In genomic region chr2:112343827-112344585, GRCh38 we compare ENCODE assay signal across 14 cellular contexts.
A peak's percentile ranks its signal among the peaks of the same experiment; 100 is the strongest.
DNase-seq lines count a peak whose midpoint lies in the region; ATAC-seq, FAIRE-seq and TF ChIP-seq lines count a peak whose summit lies in the region.
"Had no signal": no experiment of that assay in that cellular context is flagged by ENCODE, and none has a peak within 500 bp of the region (broad histone marks: within the 10 kb centered on the region; RNA-seq: fewer than 3 reads in every experiment).

No MANE protein-coding gene starts in this region.

- no peak overlapping the region for H4K8ac ChIP-seq in neuronal stem cell (ENCODE audit: low read depth, low read length)

- H3F3A ChIP-seq in GM23338 (replicated peaks; ENCODE audit: low read depth) (no peaks in the 10 kb centered on the region), PC-3 (ENCODE audit: low read length, unreplicated experiment) (no peaks in the 10 kb centered on the region)

- H3K36me3 ChIP-seq in GM06990 (ENCODE audit: control insufficient read depth, insufficient read depth, low read length): no peaks in the 10 kb centered on the region
- H3K36me3 ChIP-seq in GM23338 (ENCODE audit: insufficient read depth): no peaks in the 10 kb centered on the region
- H3K36me3 ChIP-seq in GM12878 (ENCODE audit: control insufficient read depth in 2 of 2, insufficient read depth in 2 of 2, low read length in 1 of 2): no peaks in the 10 kb centered on the region
- H3K36me3 ChIP-seq in neuronal stem cell (replicated peaks in 1 of 2; ENCODE audit: control insufficient read depth in 2 of 2, insufficient read depth in 2 of 2, low read length in 2 of 2): no peaks in the 10 kb centered on the region
- H3K36me3 ChIP-seq in PC-3 (ENCODE audit: low read depth, low read length): no peaks in the 10 kb centered on the region
- H3K36me3 ChIP-seq in testis (ENCODE audit: low read depth, missing control alignments): no peaks in the 10 kb centered on the region

- TF ChIP-seq CTCF in GM06990 (IDR thresholded peaks at IDR 0.05; ENCODE audit: insufficient read depth, low read length, poor library complexity, severe bottlenecking) (no peak), GM23338 (conservative IDR thresholded peaks at IDR 0.05; ENCODE audit: low read depth in 2 of 2) (no peak), GM12878 (IDR thresholded peaks at IDR 0.05 in 2 of 3, conservative IDR thresholded peaks at IDR 0.05 in 1 of 3; ENCODE audit: control insufficient read depth in 2 of 3, extremely low read depth in 1 of 3, insufficient read depth in 1 of 3, low read depth in 3 of 3, low read length in 3 of 3) (no peak), PC-3 (conservative IDR thresholded peaks at IDR 0.05; ENCODE audit: low read depth, low read length) (no peak), testis (IDR thresholded peaks at IDR 0.05) (no peak)

- in situ Hi-C loops in GM12878 (cut with MboI): no loop called here

- TF ChIP-seq EP300 in GM12878 (IDR thresholded peaks at IDR 0.05; ENCODE audit: borderline replicate concordance in 1 of 2, control insufficient read depth in 1 of 2, low read depth in 2 of 2, low read length in 2 of 2): no peak

- CTCF ChIA-PET in GM12878 (lab: Yijun Ruan, JAX) (interaction anchor here (0.7 to 1.2 kb wide), 2 partner anchors 34 to 222 kb away, joined by 3 to 4 read pairs; no protein-coding TSS in a partner anchor), PC-3 (lab: Charles Lee) (interaction anchor here (0.5 kb wide), 1 partner anchor 48 kb away, joined by 3 read pairs; no protein-coding TSS in a partner anchor)

- H3K18ac ChIP-seq in neuronal stem cell (ENCODE audit: low read length): no peak overlapping the region

- H4K20me1 ChIP-seq in GM23338 (replicated peaks; ENCODE audit: insufficient read depth) (no peaks in the 10 kb centered on the region), GM12878 (ENCODE audit: control insufficient read depth, insufficient read depth) (no peaks in the 10 kb centered on the region), PC-3 (ENCODE audit: low read length) (no peaks in the 10 kb centered on the region)

- H4K91ac ChIP-seq in neuronal stem cell (ENCODE audit: low read depth, low read length, poor library complexity): no peak overlapping the region

- H3K9me3 Mint-ChIP-seq in GM23338: peaks cover 3% of the 10 kb centered on the region; the same call in 1 of the 3 replicates
- H3K9me3 Mint-ChIP-seq: CD8-positive, alpha-beta T cell had no signal

- no peak overlapping the region for H3K23ac ChIP-seq in neuronal stem cell (ENCODE audit: low read depth, low read length, poor library complexity)

- no peaks in the 10 kb centered on the region; the same call in 2 of the 3 replicates for H3K4me1 Mint-ChIP-seq in GM23338

- H2AK5ac ChIP-seq in neuronal stem cell (ENCODE audit: low read depth, low read length): no peak overlapping the region

- TF ChIP-seq POLR2A in GM12878 (IDR thresholded peaks at IDR 0.05; ENCODE audit: low read depth, low read length): no peak
- no peak for TF ChIP-seq POLR2A in testis (IDR thresholded peaks at IDR 0.05)

- no peaks in the 10 kb centered on the region for H3K9me3 ChIP-seq in GM12878 (replicated peaks; ENCODE audit: control insufficient read depth, insufficient read depth, low read length)
- H3K9me3 ChIP-seq in neuronal stem cell (replicated peaks in 1 of 2; ENCODE audit: control insufficient read depth in 2 of 2, insufficient read depth in 1 of 2, low read depth in 1 of 2, low read length in 2 of 2): peaks cover 0 to 1% of the 10 kb centered on the region in 2 donors
- H3K9me3 ChIP-seq in PC-3 (ENCODE audit: low read length): no peaks in the 10 kb centered on the region
- H3K9me3 ChIP-seq in testis: no peaks in the 10 kb centered on the region

- H3K4me1 ChIP-seq in GM23338 (ENCODE audit: insufficient read depth): no peaks in the 10 kb centered on the region
- H3K4me1 ChIP-seq in GM12878 (ENCODE audit: control insufficient read depth, insufficient read depth, low read length): peaks cover 6% of the 10 kb centered on the region
- H3K4me1 ChIP-seq in neuronal stem cell (ENCODE audit: control insufficient read depth in 2 of 2, insufficient read depth in 1 of 2, low read depth in 1 of 2, low read length in 2 of 2): no peaks in the 10 kb centered on the region
- H3K4me1 ChIP-seq in PC-3 (ENCODE audit: insufficient read depth, low read length): no peaks in the 10 kb centered on the region
- H3K4me1 ChIP-seq in testis: no peaks in the 10 kb centered on the region

- no peak overlapping the region for H2BK5ac ChIP-seq in neuronal stem cell (ENCODE audit: low read length)

- TF ChIP-seq RAD21 in GM12878 (IDR thresholded peaks at IDR 0.05; ENCODE audit: insufficient read depth, low read depth, low read length): no peak

- peak; percentile 27 for FAIRE-seq in GM12878 (lab: Jason Lieb, UNC)
- FAIRE-seq: H54 had no signal

- H3K9ac ChIP-seq in GM12878 (ENCODE audit: control insufficient read depth, insufficient read depth, low read length) (no peak overlapping the region), neuronal stem cell (ENCODE audit: low read depth, low read length, poor library complexity) (no peak overlapping the region), PC-3 (ENCODE audit: low read length) (no peak overlapping the region)

- POLR2A ChIA-PET in GM12878 (lab: Charles Lee): no interaction called here
- POLR2A ChIA-PET in PC-3 (lab: Charles Lee; ENCODE audit: unreplicated experiment): interaction anchor here (0.6 kb wide), 1 partner anchor 36 kb away, joined by 3 read pairs; no protein-coding TSS in a partner anchor

- intact Hi-C loops in GM12878 (cut with micrococcal nuclease; ENCODE audit: unreplicated experiment) (no loop called here), PC-3 (cut with micrococcal nuclease) (no loop called here), testis (cut with DNase I; ENCODE audit: low total_unique reads) (no loop called here)

- no peak overlapping the region for H3K4me2 ChIP-seq in GM23338
- no peak overlapping the region; the same call in 1 of the 2 replicates for H3K4me2 ChIP-seq in GM12878 (ENCODE audit: control insufficient read depth, insufficient read depth)
- H3K4me2 ChIP-seq in neuronal stem cell (ENCODE audit: insufficient read depth, low read length, poor library complexity, severe bottlenecking): no peak overlapping the region
- no peak overlapping the region for H3K4me2 ChIP-seq in PC-3 (ENCODE audit: low read length)

- no peak overlapping the region for H2AFZ ChIP-seq in GM23338
- peak overlapping the region; percentile 64 for H2AFZ ChIP-seq in GM12878 (ENCODE audit: control insufficient read depth, low read depth, low read length)
- peak overlapping the region; percentile 49 for H2AFZ ChIP-seq in neuronal stem cell (ENCODE audit: low read length)
- H2AFZ ChIP-seq in PC-3 (ENCODE audit: low read length): no peak overlapping the region

- H3K4ac ChIP-seq in neuronal stem cell (ENCODE audit: low read length): no peak overlapping the region

- H3K9me2 ChIP-seq in GM23338 (ENCODE audit: insufficient read depth): peaks cover 4% of the 10 kb centered on the region; the same call in 1 of the 2 replicates
- H3K9me2 ChIP-seq in PC-3 (replicated peaks; ENCODE audit: low read length): no peaks in the 10 kb centered on the region

- WGBS in GM12878 (ENCODE audit: insufficient coverage, insufficient replicate concordance, low lambda C conversion rate, missing lambda C conversion rate): 4% methylated on average over 1 of the region's 1 CpG
- no CpG with 5 or more reads among the region's 1 CpG for WGBS in neuronal stem cell (ENCODE audit: extremely low coverage in 2 of 2, insufficient read length in 2 of 2, insufficient replicate concordance in 1 of 2), 2 donors
- WGBS in testis, 2 donors: 66 to 74% methylated on average over 1 of the region's 1 CpG

- no TSS peak for BruUV-seq in GM12878 (replicated peaks; lab: Mats Ljungman, UMichigan)
- BruUV-seq in PC-3 (replicated peaks; lab: Mats Ljungman, UMichigan): no TSS peak

- no peaks in the 10 kb centered on the region for H3K27me3 Mint-ChIP-seq in GM23338 (ENCODE audit: insufficient read depth, low read depth, poor library complexity)

- H3K27ac ChIP-seq in GM23338 (ENCODE audit: low read depth) (no peak overlapping the region), GM12878 (ENCODE audit: control insufficient read depth, insufficient read depth) (no peak overlapping the region), neuronal stem cell (replicated peaks; ENCODE audit: low read length) (no peak overlapping the region), PC-3 (ENCODE audit: low read length) (no peak overlapping the region), testis (no peak overlapping the region)
- H3K27ac ChIP-seq: epithelial cell of prostate had no signal

- H2BK12ac ChIP-seq in neuronal stem cell (ENCODE audit: low read length): no peak overlapping the region

- H3K4me3 Mint-ChIP-seq in GM23338: no peak overlapping the region
- H3K4me3 Mint-ChIP-seq: activated CD4-positive, alpha-beta T cell treated with anti-CD3 and anti-CD28 coated beads, Interleukin-2, amount 10 ng/mL, durations not matched to agents 7 days and 5 days; CD8-positive, alpha-beta T cell had no signal

- H3K79me1 ChIP-seq in neuronal stem cell (ENCODE audit: low read depth, low read length): no peaks in the 10 kb centered on the region

- peaks cover 7% of the 10 kb centered on the region; the same call in 2 of the 3 replicates for H3K36me3 Mint-ChIP-seq in GM23338 (ENCODE audit: low read depth)
- H3K36me3 Mint-ChIP-seq: CD8-positive, alpha-beta T cell had no signal

- H2BK120ac ChIP-seq in neuronal stem cell (ENCODE audit: low read depth, low read length): no peak overlapping the region

- SMC1A ChIA-PET in GM12878 (lab: Charles Lee; ENCODE audit: uncharacterized antibody, unreplicated experiment): interaction anchor here (1.2 kb wide), 1 partner anchor 9 kb away, joined by 3 read pairs; no protein-coding TSS in a partner anchor

- DNase-seq in GM06990 (ENCODE audit: extremely low read depth, insufficient read length) (peak; percentile 34), GM23338 (ENCODE audit: low spot score) (peak; percentile 6), GM12878 (ENCODE audit: low read depth, low spot score) (no peak), neuronal stem cell (ENCODE audit: low spot score) (no peak), NCI-H1092 (lab: John Stamatoyannopoulos, UW) (no peak), PC-3 (no peak), testis (no peak)
- DNase-seq: activated CD4-positive, alpha-beta T cell treated with anti-CD3 and anti-CD28 coated beads, Interleukin-2, amount 10 ng/mL, durations not matched to agents 7 days and 5 days; activated gamma-delta T cell treated with Interleukin-2 at 50 U/mL for 16 hours; CD8-positive, alpha-beta T cell; central memory CD4-positive, alpha-beta T cell; right cardiac atrium had no signal

- no peak overlapping the region for H3K27ac Mint-ChIP-seq in GM23338
- H3K27ac Mint-ChIP-seq: activated CD4-positive, alpha-beta T cell treated with anti-CD3 and anti-CD28 coated beads, Interleukin-2, amount 10 ng/mL, durations not matched to agents 7 days and 5 days; CD8-positive, alpha-beta T cell had no signal

- H3K4me3 ChIP-seq in GM06990 (replicated peaks; ENCODE audit: low read depth, low read length) (no peak overlapping the region), GM23338 (no peak overlapping the region), GM12878 (no peak overlapping the region), neuronal stem cell (ENCODE audit: low read length in 2 of 2) (no peak overlapping the region), PC-3 (ENCODE audit: low read length) (no peak overlapping the region), testis (no peak overlapping the region)

- H3K27me3 ChIP-seq in GM06990 (replicated peaks; ENCODE audit: control insufficient read depth, insufficient read depth, low read length): no peaks in the 10 kb centered on the region
- H3K27me3 ChIP-seq in GM23338 (ENCODE audit: insufficient read depth): no peaks in the 10 kb centered on the region
- H3K27me3 ChIP-seq in GM12878 (replicated peaks in 1 of 2; ENCODE audit: control insufficient read depth in 2 of 2, insufficient read depth in 2 of 2, low read length in 1 of 2): no peaks in the 10 kb centered on the region
- no peaks in the 10 kb centered on the region for H3K27me3 ChIP-seq in neuronal stem cell (ENCODE audit: control insufficient read depth in 3 of 3, insufficient read depth in 3 of 3, low read depth in 1 of 3, low read length in 3 of 3)
- H3K27me3 ChIP-seq in PC-3 (ENCODE audit: low read length): no peaks in the 10 kb centered on the region
- no peaks in the 10 kb centered on the region for H3K27me3 ChIP-seq in testis

- ATAC-seq in GM23338 (no peak), GM12878 (peak; percentile 78), PC-3 (no peak)
- ATAC-seq: CD8-positive, alpha-beta T cell had no signal

- no peak overlapping the region for H2BK15ac ChIP-seq in neuronal stem cell (ENCODE audit: low read length)

- RAD21 ChIA-PET in GM12878 (lab: Charles Lee; ENCODE audit: unreplicated experiment): interaction anchor here (1.3 kb wide), 1 partner anchor 66 kb away, joined by 5 read pairs; no protein-coding TSS in a partner anchor

- H3K79me2 ChIP-seq in GM23338 (replicated peaks; ENCODE audit: insufficient read depth) (no peaks in the 10 kb centered on the region), GM12878 (ENCODE audit: control insufficient read depth, insufficient read depth, low read length) (no peaks in the 10 kb centered on the region), PC-3 (ENCODE audit: low read length) (no peaks in the 10 kb centered on the region)

- no peak overlapping the region for H3K14ac ChIP-seq in neuronal stem cell (ENCODE audit: low read length)

Comparison
In these comparisons a context has a peak if more than half of its experiments do, and no peak if none do; other contexts are left out.
1. DNase-seq: peak in GM06990 (single experiment) and GM23338 (single experiment); none in GM12878 (single experiment), neuronal stem cell (single experiment), NCI-H1092 (single experiment), PC-3 (single experiment) and testis (single experiment).
2. H2AFZ ChIP-seq: peak in GM12878 (single experiment) and neuronal stem cell (single experiment); none in GM23338 (single experiment) and PC-3 (single experiment).